Comparison of ENCODE assay signal across 21 cellular contexts in the genomic region with DNA sequence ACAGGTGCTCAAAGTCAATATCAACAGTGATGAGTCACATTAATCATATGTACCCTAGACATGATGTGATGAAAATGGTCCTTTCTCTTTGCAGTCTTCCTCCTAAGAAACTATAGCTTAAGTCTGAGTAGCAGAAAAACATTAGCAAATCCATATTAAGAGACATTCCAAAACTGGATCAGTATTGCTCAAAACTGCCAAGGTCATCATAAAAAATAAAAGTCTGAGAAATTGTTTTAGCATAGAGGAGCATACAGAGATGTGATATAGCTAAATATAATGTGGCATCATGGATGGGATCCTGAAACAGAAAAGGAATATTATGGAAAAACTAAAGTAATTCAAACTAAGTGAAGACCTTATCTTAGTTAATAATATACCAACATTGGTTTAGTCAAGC.
DNase-seq lines count a peak whose midpoint lies in the region; ATAC-seq, FAIRE-seq and TF ChIP-seq lines count a peak whose summit lies in the region.
"Had no signal": no experiment of that assay in that cellular context is flagged by ENCODE, and none has a peak within 500 bp of the region (broad histone marks: within the 10 kb centered on the region; RNA-seq: fewer than 3 reads in every experiment).

No MANE protein-coding gene starts in this region.

- H3K27ac ChIP-seq in A549 (no peak overlapping the region), PC-3 (ENCODE audit: low read length) (no peak overlapping the region)
- H3K27ac ChIP-seq: BLaER1, GM23248 had no signal

- intact Hi-C loops in PC-3 (cut with micrococcal nuclease), result no loop called here

- no peaks in the 10 kb centered on the region for H3K9me2 ChIP-seq in PC-3 (replicated peaks; ENCODE audit: low read length)

- H3K9me3 ChIP-seq in A549, result peaks cover 5% of the 10 kb centered on the region; the same call in 1 of the 3 replicates
- H3K9me3 ChIP-seq in PC-3 (ENCODE audit: low read length), result no peaks in the 10 kb centered on the region
- H3K9me3 ChIP-seq: BLaER1 had no signal

- FAIRE-seq in A549 (lab: Jason Lieb, UNC), result no peak
- FAIRE-seq: D721Med, GM12878, GM19239, H1 had no signal

- H3K4me3 ChIP-seq in A549, result no peak overlapping the region
- H3K4me3 ChIP-seq in PC-3 (ENCODE audit: low read length), result no peak overlapping the region
- H3K4me3 ChIP-seq: BLaER1, GM12878, GM23248 had no signal

- TF ChIP-seq EP300 in A549 (IDR thresholded peaks at IDR 0.05), result no peak

- POLR2A ChIA-PET in A549 (lab: Yijun Ruan, JAX) (no interaction called here), PC-3 (lab: Charles Lee; ENCODE audit: unreplicated experiment) (no interaction called here)

- H3F3A ChIP-seq in PC-3 (ENCODE audit: low read length, unreplicated experiment), result no peaks in the 10 kb centered on the region

- no peak overlapping the region for H3K4me2 ChIP-seq in A549
- no peak overlapping the region for H3K4me2 ChIP-seq in PC-3 (ENCODE audit: low read length)
- H3K4me2 ChIP-seq: BLaER1 had no signal

- no peak for TF ChIP-seq RAD21 in A549 (conservative IDR thresholded peaks at IDR 0.05 in 1 of 2, IDR thresholded peaks at IDR 0.05 in 1 of 2)

- ATAC-seq in A549, result no peak
- no peak for ATAC-seq in PC-3
- ATAC-seq: GM12878 had no signal

- no peaks in the 10 kb centered on the region for H4K20me1 ChIP-seq in PC-3 (ENCODE audit: low read length)
- H4K20me1 ChIP-seq: BLaER1 had no signal

- no peaks in the 10 kb centered on the region for H3K27me3 ChIP-seq in PC-3 (ENCODE audit: low read length)
- H3K27me3 ChIP-seq: BLaER1 had no signal

- no peak overlapping the region for H3K9ac ChIP-seq in PC-3 (ENCODE audit: low read length)
- H3K9ac ChIP-seq: BLaER1, GM23248 had no signal

- CTCF ChIA-PET in A549 (lab: Yijun Ruan, JAX), result no interaction called here
- CTCF ChIA-PET in PC-3 (lab: Charles Lee), result no interaction called here

- H3K36me3 ChIP-seq in PC-3 (ENCODE audit: low read depth, low read length), result no peaks in the 10 kb centered on the region
- H3K36me3 ChIP-seq: BLaER1 had no signal

- TF ChIP-seq CTCF in A549 (IDR thresholded peaks at IDR 0.05) (no peak), PC-3 (conservative IDR thresholded peaks at IDR 0.05; ENCODE audit: low read depth, low read length) (no peak)

- no TSS peak for BruUV-seq in PC-3 (replicated peaks; lab: Mats Ljungman, UMichigan)

- H3K4me1 ChIP-seq in A549, result no peaks in the 10 kb centered on the region
- H3K4me1 ChIP-seq in PC-3 (ENCODE audit: insufficient read depth, low read length), result no peaks in the 10 kb centered on the region
- H3K4me1 ChIP-seq: BLaER1 had no signal

- no peak overlapping the region for H2AFZ ChIP-seq in PC-3 (ENCODE audit: low read length)
- H2AFZ ChIP-seq: GM23248 had no signal

- H3K79me2 ChIP-seq in PC-3 (ENCODE audit: low read length), result no peaks in the 10 kb centered on the region

- TF ChIP-seq POLR2A in A549 (IDR thresholded peaks at IDR 0.05; ENCODE audit: low read length), result no peak

- DNase-seq in A549 (ENCODE audit: low read depth in 1 of 2, low spot score in 1 of 2), result no peak
- peak; percentile 94 for DNase-seq in DMS53 treated with DMSO at 0.1 percent for 48 hours (lab: John Stamatoyannopoulos, UW; ENCODE audit: unreplicated experiment)
- DNase-seq in PC-3, result peak; percentile 17
- peak; percentile 3 for DNase-seq in renal cortical epithelial cell (ENCODE audit: low read depth)
- DNase-seq in AG08395 (ENCODE audit: low spot score), result no peak
- DNase-seq in islet precursor cell, result no peak
- DNase-seq in DMS 273 treated with DMSO at 0.1 percent for 48 hours (lab: John Stamatoyannopoulos, UW), result no peak
- DNase-seq: 8988T; CD4-positive, alpha-beta T cell; CD8-positive, alpha-beta memory T cell; DMS79; EL; GDM1; GM23248; H7; HCEC 1CT had no signal

TF ChIP-seq in A549, 52 proteins besides CTCF, POLR2A, EP300 and RAD21:
- TF ChIP-seq HOXA7 (CRISPR knock-in tag; IDR thresholded peaks at IDR 0.05) (no peak), MAFK (IDR thresholded peaks at IDR 0.05; ENCODE audit: partially characterized antibody) (peak; percentile 79)

Comparison
In these comparisons a context has a peak if more than half of its experiments do, and no peak if none do; other contexts are left out.
1. DNase-seq: peak in DMS53 treated with DMSO at 0.1 percent for 48 hours (single experiment), PC-3 (single experiment) and renal cortical epithelial cell (single experiment); none in A549 (0 of 2), AG08395 (single experiment), islet precursor cell (single experiment) and DMS 273 treated with DMSO at 0.1 percent for 48 hours (single experiment).